In the genomic region with DNA sequence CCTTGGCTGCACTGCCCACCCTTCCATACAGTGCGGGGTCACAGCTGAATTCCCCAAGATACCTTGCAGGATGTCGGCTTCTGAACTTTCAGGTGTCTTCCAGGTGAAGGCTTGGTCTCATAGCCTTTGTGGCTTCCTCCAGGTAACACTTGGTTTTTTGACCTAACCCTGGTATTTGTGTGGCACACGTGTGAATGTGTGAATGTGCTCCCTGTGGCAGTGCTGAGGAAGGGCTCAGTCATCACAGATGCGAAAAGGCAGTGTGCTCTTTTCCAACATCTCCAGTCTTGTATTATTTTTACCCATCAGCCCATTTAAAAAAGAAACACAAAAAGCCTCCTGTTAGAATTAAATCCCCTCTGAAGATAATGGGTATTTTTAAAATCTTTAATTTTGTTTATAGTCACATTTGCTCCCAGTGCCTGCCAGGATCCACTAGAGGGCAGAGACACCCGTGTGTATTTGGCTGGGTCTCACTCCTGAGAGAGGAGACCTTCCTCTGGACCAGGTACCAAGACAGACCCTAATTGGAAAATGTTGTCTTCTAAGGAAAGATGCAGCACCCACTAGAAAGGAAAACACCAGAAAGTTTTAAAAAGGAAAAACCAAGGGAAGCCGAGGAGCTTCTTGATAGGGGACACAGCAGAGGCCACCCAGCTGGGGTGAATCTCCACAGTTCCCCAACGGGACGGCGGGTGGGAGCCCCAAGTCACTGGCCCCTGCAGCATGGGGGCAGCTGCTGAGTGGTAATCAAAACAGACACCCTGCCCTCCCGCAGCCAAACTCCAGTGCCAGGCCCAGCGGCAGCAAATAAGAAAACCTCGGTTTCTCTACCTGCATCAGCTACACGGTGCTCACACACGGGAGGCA, we compare ENCODE assay signal across 10 cellular contexts. TPM values are rescaled to one million over a fixed set of nuclear protein-coding genes. Genes with fewer than 3 reads are reported as not detected.
A peak's percentile ranks its signal among the peaks of the same experiment; 100 is the strongest.
DNase-seq lines count a peak whose midpoint lies in the region; ATAC-seq and TF ChIP-seq lines count a peak whose summit lies in the region.
"Had no signal": no experiment of that assay in that cellular context is flagged by ENCODE, and none has a peak within 500 bp of the region (broad histone marks: within the 10 kb centered on the region; RNA-seq: fewer than 3 reads in every experiment).

No MANE protein-coding gene starts in this region.

- peaks cover 4% of the 10 kb centered on the region for H3K27me3 Mint-ChIP-seq in osteocyte (ENCODE audit: unreplicated experiment)
- H3K27me3 Mint-ChIP-seq in activated T-helper 2 cell treated with anti-CD3 and anti-CD28 coated beads, Interferon-gamma antibody, Interleukin-2, Interleukin-4, amounts not matched to agents 10 μg/mL and 5 μg/mL and 100 μg/mL, durations not matched to agents 14 hours and 24 hours and 36 hours (ENCODE audit: low read depth): peaks cover 2% of the 10 kb centered on the region

- no peak for ATAC-seq in GM19023 (IDR thresholded peaks at IDR 0.05; ENCODE audit: unreplicated experiment)
- no peak for ATAC-seq in HG02623 (IDR thresholded peaks at IDR 0.05; ENCODE audit: unreplicated experiment)
- no peak for ATAC-seq in HG03565 (IDR thresholded peaks at IDR 0.05; ENCODE audit: unreplicated experiment)

- no peaks in the 10 kb centered on the region for H3K4me1 Mint-ChIP-seq in osteocyte (ENCODE audit: unreplicated experiment)
- peaks cover 21% of the 10 kb centered on the region for H3K4me1 Mint-ChIP-seq in activated T-helper 2 cell treated with anti-CD3 and anti-CD28 coated beads, Interferon-gamma antibody, Interleukin-2, Interleukin-4, amounts not matched to agents 10 μg/mL and 5 μg/mL and 100 μg/mL, durations not matched to agents 14 hours and 24 hours and 36 hours (ENCODE audit: low read depth)

- TF ChIP-seq CTCF in DOHH2 (IDR thresholded peaks at IDR 0.05; ENCODE audit: low read depth, low read length, poor library complexity, severe bottlenecking) (peak; percentile 37), MM.1S (IDR thresholded peaks at IDR 0.05; ENCODE audit: low read length) (peak; percentile 48), osteocyte (IDR thresholded peaks at IDR 0.05) (peak; percentile 57)

- no peaks in the 10 kb centered on the region for H3K36me3 ChIP-seq in DOHH2 (ENCODE audit: control insufficient read depth, low read length)
- H3K36me3 ChIP-seq in MM.1S (replicated peaks; ENCODE audit: insufficient read depth, low read length): no peaks in the 10 kb centered on the region
- no peaks in the 10 kb centered on the region for H3K36me3 ChIP-seq in duodenal mucosa (ENCODE audit: control insufficient read depth in 1 of 2, insufficient read depth in 2 of 2, low read length in 2 of 2)

- no peak overlapping the region for H2AFZ ChIP-seq in MM.1S (ENCODE audit: low read length)

- H3K9ac ChIP-seq in MM.1S (ENCODE audit: low read length): no peak overlapping the region
- H3K9ac ChIP-seq in duodenal mucosa (ENCODE audit: low read depth in 1 of 2, low read length in 2 of 2): peak overlapping the region in 1 of 2 donors; percentile 39

- H3K79me2 ChIP-seq in DOHH2 (ENCODE audit: control insufficient read depth, low read length) (no peaks in the 10 kb centered on the region), MM.1S (ENCODE audit: low read length) (no peaks in the 10 kb centered on the region)

- no peaks in the 10 kb centered on the region for H3K9me3 ChIP-seq in DOHH2 (ENCODE audit: control insufficient read depth, insufficient read depth, low read length)
- no peaks in the 10 kb centered on the region for H3K9me3 ChIP-seq in MM.1S (replicated peaks; ENCODE audit: insufficient read depth, low read length)
- H3K9me3 ChIP-seq in duodenal mucosa (ENCODE audit: control insufficient read depth in 1 of 2, low read length in 2 of 2): no peaks in the 10 kb centered on the region

- H3K36me3 Mint-ChIP-seq in osteocyte (ENCODE audit: unreplicated experiment): no peaks in the 10 kb centered on the region
- peaks cover 4% of the 10 kb centered on the region for H3K36me3 Mint-ChIP-seq in activated T-helper 2 cell treated with anti-CD3 and anti-CD28 coated beads, Interferon-gamma antibody, Interleukin-2, Interleukin-4, amounts not matched to agents 10 μg/mL and 5 μg/mL and 100 μg/mL, durations not matched to agents 14 hours and 24 hours and 36 hours (ENCODE audit: low read depth)

- H3K4me3 ChIP-seq in DOHH2 (ENCODE audit: low read length) (no peak overlapping the region), MM.1S (ENCODE audit: low read length) (no peak overlapping the region), duodenal mucosa (ENCODE audit: low read depth in 1 of 2, low read length in 2 of 2) (peak overlapping the region; percentile 25 to 28)

- intact Hi-C loops in activated T-helper 2 cell treated with anti-CD3 and anti-CD28 coated beads, Interferon-gamma antibody, Interleukin-2, Interleukin-4, amounts not matched to agents 10 μg/mL and 5 μg/mL and 100 μg/mL, durations not matched to agents 14 hours and 24 hours and 36 hours (cut with micrococcal nuclease): no loop called here

- no peaks in the 10 kb centered on the region for H3K27me3 ChIP-seq in DOHH2 (ENCODE audit: control insufficient read depth, low read length)
- no peaks in the 10 kb centered on the region for H3K27me3 ChIP-seq in MM.1S (replicated peaks; ENCODE audit: insufficient read depth, low read length)
- no peaks in the 10 kb centered on the region for H3K27me3 ChIP-seq in duodenal mucosa (ENCODE audit: control insufficient read depth in 1 of 2, insufficient read depth in 2 of 2, low read length in 2 of 2)

- DNase-seq in MM.1S (no peak), osteocyte (ENCODE audit: extremely low spot score, unreplicated experiment) (no peak)
- DNase-seq in activated T-helper 2 cell treated with anti-CD3 and anti-CD28 coated beads, Interferon-gamma antibody, Interleukin-2, Interleukin-4, amounts not matched to agents 10 μg/mL and 5 μg/mL and 100 μg/mL, durations not matched to agents 14 hours and 24 hours and 36 hours (ENCODE audit: low spot score): no peak
- DNase-seq: amniotic stem cell had no signal

- no peak overlapping the region for H3K27ac Mint-ChIP-seq in osteocyte (ENCODE audit: unreplicated experiment)
- no peak overlapping the region for H3K27ac Mint-ChIP-seq in activated T-helper 2 cell treated with anti-CD3 and anti-CD28 coated beads, Interferon-gamma antibody, Interleukin-2, Interleukin-4, amounts not matched to agents 10 μg/mL and 5 μg/mL and 100 μg/mL, durations not matched to agents 14 hours and 24 hours and 36 hours

- H3K4me3 Mint-ChIP-seq in osteocyte (ENCODE audit: unreplicated experiment): no peak overlapping the region
- no peak overlapping the region for H3K4me3 Mint-ChIP-seq in activated T-helper 2 cell treated with anti-CD3 and anti-CD28 coated beads, Interferon-gamma antibody, Interleukin-2, Interleukin-4, amounts not matched to agents 10 μg/mL and 5 μg/mL and 100 μg/mL, durations not matched to agents 14 hours and 24 hours and 36 hours (ENCODE audit: low read depth)
- H3K4me3 Mint-ChIP-seq: T-helper 1 cell treated with Interleukin-12 subunit alpha and Interleukin-12 subunit beta and Interleukin-4 antibody, amounts not matched to agents 30 μg/mL and 1 μg/mL, for 36 hours had no signal

- H3K4me2 ChIP-seq in DOHH2 (ENCODE audit: low read length): no peak overlapping the region
- no peak overlapping the region for H3K4me2 ChIP-seq in MM.1S (ENCODE audit: low read depth, low read length)

- no peak overlapping the region for H3K27ac ChIP-seq in DOHH2 (ENCODE audit: low read depth, low read length)
- H3K27ac ChIP-seq in MM.1S (ENCODE audit: low read length): no peak overlapping the region
- H3K27ac ChIP-seq in duodenal mucosa (ENCODE audit: low read depth, low read length): no peak overlapping the region

- H3K4me1 ChIP-seq in DOHH2 (ENCODE audit: control insufficient read depth, low read length) (no peaks in the 10 kb centered on the region), MM.1S (ENCODE audit: low read length) (peaks cover 2% of the 10 kb centered on the region; the same call in 1 of the 2 replicates), duodenal mucosa (ENCODE audit: control insufficient read depth in 1 of 2, insufficient read depth in 2 of 2, low read length in 2 of 2) (peaks cover 16 to 20% of the 10 kb centered on the region in 2 donors)

- H3K9me2 ChIP-seq in DOHH2 (replicated peaks; ENCODE audit: control insufficient read depth, low read length) (no peaks in the 10 kb centered on the region), MM.1S (replicated peaks; ENCODE audit: insufficient read depth, low read length) (no peaks in the 10 kb centered on the region)

- no peaks in the 10 kb centered on the region for H3K9me3 Mint-ChIP-seq in osteocyte (ENCODE audit: unreplicated experiment)
- H3K9me3 Mint-ChIP-seq in activated T-helper 2 cell treated with anti-CD3 and anti-CD28 coated beads, Interferon-gamma antibody, Interleukin-2, Interleukin-4, amounts not matched to agents 10 μg/mL and 5 μg/mL and 100 μg/mL, durations not matched to agents 14 hours and 24 hours and 36 hours: peaks cover 13% of the 10 kb centered on the region

- H4K20me1 ChIP-seq in DOHH2 (ENCODE audit: control insufficient read depth, insufficient read depth, low read depth, low read length) (no peaks in the 10 kb centered on the region), MM.1S (ENCODE audit: insufficient read depth, low read length) (no peaks in the 10 kb centered on the region)

- H3F3A ChIP-seq in DOHH2 (ENCODE audit: control insufficient read depth, insufficient read depth) (no peaks in the 10 kb centered on the region), MM.1S (ENCODE audit: insufficient read depth, low read length) (no peaks in the 10 kb centered on the region)

RNA-seq across cellular contexts. Expression of a gene that starts 27.7 kb away (rescaled TPM):
- not detected in 2 replicates for total RNA-seq in osteocyte
- 5.3 and 5.7 TPM in 2 replicates for total RNA-seq in activated T-helper 2 cell treated with anti-CD3 and anti-CD28 coated beads, Interferon-gamma antibody, Interleukin-2, Interleukin-4, amounts not matched to agents 10 μg/mL and 5 μg/mL and 100 μg/mL, durations not matched to agents 14 hours and 24 hours and 36 hours

Comparison
In these comparisons a context has a peak if more than half of its experiments do, and no peak if none do; other contexts are left out.
1. H3K4me3 ChIP-seq: peak in duodenal mucosa (2 of 2); none in DOHH2 (single experiment) and MM.1S (single experiment).
2. Peak in every context shown above with its lines, with median percentiles within 50 percentile points of each other: CTCF ChIP-seq.